Comparison of ENCODE assay signal across 8 cellular contexts in the genomic region with DNA sequence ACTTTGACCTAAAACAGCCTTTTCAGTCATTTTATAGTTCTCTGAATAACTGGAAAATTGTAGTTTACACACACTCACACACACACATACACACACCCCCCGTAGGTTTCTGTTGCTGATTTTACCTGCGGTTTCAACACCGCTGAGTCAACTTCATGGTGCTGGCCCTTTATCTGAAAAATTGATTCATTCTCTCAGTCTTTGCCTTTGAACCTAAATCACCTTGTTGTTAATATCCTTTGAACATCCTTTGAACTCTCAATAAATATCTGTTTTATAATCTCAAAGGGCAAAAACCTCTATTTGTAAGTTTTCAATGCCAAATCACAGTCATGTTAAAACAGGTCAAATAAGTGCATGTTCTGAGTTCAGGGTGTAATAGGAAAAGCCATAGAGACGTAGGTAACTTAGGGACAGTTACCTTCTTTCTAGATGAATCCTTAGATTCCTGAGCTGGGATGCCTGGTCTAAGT.
DNase-seq lines count a peak whose midpoint lies in the region; ATAC-seq and TF ChIP-seq lines count a peak whose summit lies in the region.

No MANE protein-coding gene starts in this region.

- H3K79me2 ChIP-seq in KMS-11 (ENCODE audit: insufficient read depth, low read depth) (no peaks in the 10 kb centered on the region), mammary epithelial cell (ENCODE audit: insufficient read depth, low read length) (no peaks in the 10 kb centered on the region)

- peak; percentile 78 for DNase-seq in activated CD4-positive, alpha-beta T cell treated with anti-CD3 and anti-CD28 coated beads for 48 hours
- DNase-seq in mammary epithelial cell, result peak; percentile 3
- DNase-seq in stimulated activated CD4-positive, alpha-beta T cell treated with anti-CD3 and anti-CD28 coated beads, Interleukin-4, amount 100 ng/mL, for 4 hours, result peak; percentile 41 to 62
- no peak for DNase-seq in DMS 273 treated with DMSO at 0.1 percent for 48 hours (lab: John Stamatoyannopoulos, UW)
- no peak for DNase-seq in uterus
- no peak for DNase-seq in HAP-1 (ENCODE audit: low spot score in 2 of 2)

- BruUV-seq in mammary epithelial cell (replicated peaks; lab: Mats Ljungman, UMichigan), result no TSS peak

- no peak for ATAC-seq in HG03521 (IDR thresholded peaks at IDR 0.05; ENCODE audit: unreplicated experiment)

- no peak for TF ChIP-seq POLR2A in uterus (IDR thresholded peaks at IDR 0.05)

- H3K9me3 ChIP-seq in mammary epithelial cell (replicated peaks; ENCODE audit: insufficient read depth, low read length) (no peaks in the 10 kb centered on the region), uterus (no peaks in the 10 kb centered on the region), HAP-1 (no peaks in the 10 kb centered on the region)

- in situ Hi-C loops in mammary epithelial cell (cut with MboI; ENCODE audit: low sequenced_read_pairs in 2 of 2), result loop anchor here (10.0 to 25.0 kb wide), 2 partner anchors 128 to 485 kb away; partner anchors contain the start of gene CASP10 (in 1 of the 2)
- in situ Hi-C loops in HAP-1 (cut with MboI; ENCODE audit: low sequenced_read_pairs), result no loop called here

- H3K4me1 ChIP-seq in KMS-11 (ENCODE audit: low read depth, poor library complexity, severe bottlenecking) (no peaks in the 10 kb centered on the region), mammary epithelial cell (ENCODE audit: insufficient read depth, low read length) (no peaks in the 10 kb centered on the region), uterus (no peaks in the 10 kb centered on the region), HAP-1 (no peaks in the 10 kb centered on the region)

- H3K27ac ChIP-seq in KMS-11 (no peak overlapping the region), mammary epithelial cell (ENCODE audit: insufficient read depth, low read depth, low read length) (no peak overlapping the region), uterus (no peak overlapping the region)

- no peaks in the 10 kb centered on the region for H4K20me1 ChIP-seq in KMS-11 (ENCODE audit: insufficient read depth)
- H4K20me1 ChIP-seq in mammary epithelial cell (ENCODE audit: insufficient read depth, low read length), result no peaks in the 10 kb centered on the region

- H3K36me3 ChIP-seq in KMS-11 (ENCODE audit: insufficient read depth) (no peaks in the 10 kb centered on the region), mammary epithelial cell (ENCODE audit: insufficient read depth, low read length) (no peaks in the 10 kb centered on the region), uterus (no peaks in the 10 kb centered on the region), HAP-1 (replicated peaks) (no peaks in the 10 kb centered on the region)

- WGBS in mammary epithelial cell (ENCODE audit: low coverage, missing lambda C conversion rate), result 84% methylated on average over 4 of the region's 4 CpGs

- dilution Hi-C loops in mammary epithelial cell (cut with HindIII; ENCODE audit: low sequenced_read_pairs), result no loop called here

- no peak overlapping the region for H3K4me3 ChIP-seq in KMS-11 (IDR thresholded peaks at IDR 0.05; ENCODE audit: insufficient read depth, low read depth, low read length)
- no peak overlapping the region for H3K4me3 ChIP-seq in mammary epithelial cell (replicated peaks in 1 of 3; ENCODE audit: insufficient read depth in 1 of 3, low read depth in 2 of 3, low read length in 3 of 3)
- no peak overlapping the region for H3K4me3 ChIP-seq in uterus
- no peak overlapping the region for H3K4me3 ChIP-seq in HAP-1

- H3K4me2 ChIP-seq in KMS-11 (0 out of 2 replicates have a peak overlapping the region, but pooled peaks have one; percentile 7), mammary epithelial cell (ENCODE audit: insufficient read depth, low read depth, low read length) (no peak overlapping the region)

- CTCF ChIA-PET in mammary epithelial cell (lab: Charles Lee; ENCODE audit: low non-redundant PET), result interaction anchor here (0.8 to 1.7 kb wide), 2 partner anchors 124 to 219 kb away, joined by 3 to 6 read pairs; no protein-coding TSS in a partner anchor

- intact Hi-C loops in mammary epithelial cell (cut with micrococcal nuclease) (loop anchor here (1.0 kb wide), 4 partner anchors 84 to 722 kb away; no protein-coding TSS in a partner anchor), uterus (cut with DNase I; ENCODE audit: low total_unique reads) (no loop called here)

- H3K27me3 ChIP-seq in KMS-11 (ENCODE audit: insufficient read depth, low read depth), result no peaks in the 10 kb centered on the region
- no peaks in the 10 kb centered on the region for H3K27me3 ChIP-seq in mammary epithelial cell (ENCODE audit: insufficient read depth, low read length)
- no peaks in the 10 kb centered on the region for H3K27me3 ChIP-seq in uterus
- peaks cover 26% of the 10 kb centered on the region for H3K27me3 ChIP-seq in HAP-1 (ENCODE audit: low read depth)

- TF ChIP-seq CTCF in KMS-11 (conservative IDR thresholded peaks at IDR 0.05; ENCODE audit: low read depth, low read length) (no peak), mammary epithelial cell (conservative IDR thresholded peaks at IDR 0.05 in 1 of 2, IDR thresholded peaks at IDR 0.05 in 1 of 2; ENCODE audit: extremely low read depth in 1 of 2, insufficient read depth in 1 of 2, low read depth in 1 of 2, low read length in 2 of 2) (no peak), uterus (IDR thresholded peaks at IDR 0.05) (no peak)

- H2AFZ ChIP-seq in KMS-11 (ENCODE audit: low read depth) (peak overlapping the region; percentile 4; the same call in 1 of the 2 replicates), mammary epithelial cell (ENCODE audit: low read depth, low read length) (peak overlapping the region; percentile 34)

- H3K9ac ChIP-seq in KMS-11, result no peak overlapping the region
- H3K9ac ChIP-seq in mammary epithelial cell (ENCODE audit: insufficient read depth, low read length), result no peak overlapping the region

Comparison
In these comparisons a context has a peak if more than half of its experiments do, and no peak if none do; other contexts are left out.
1. DNase-seq: peak in activated CD4-positive, alpha-beta T cell treated with anti-CD3 and anti-CD28 coated beads for 48 hours (single experiment), mammary epithelial cell (single experiment) and stimulated activated CD4-positive, alpha-beta T cell treated with anti-CD3 and anti-CD28 coated beads, Interleukin-4, amount 100 ng/mL, for 4 hours (2 of 2); none in DMS 273 treated with DMSO at 0.1 percent for 48 hours (single experiment), uterus (0 of 2) and HAP-1 (0 of 2).